Comparison of ENCODE assay signal across 29 cellular contexts in genomic region chr4:187613089-187613839, GRCh38.
"Had no signal": no experiment of that assay in that cellular context is flagged by ENCODE, and none has a peak within 500 bp of the region (broad histone marks: within the 10 kb centered on the region; RNA-seq: fewer than 3 reads in every experiment).

No MANE protein-coding gene starts in this region.

- H3K9me3 ChIP-seq: lower lobe of right lung, mucosa of descending colon, neutrophil, ovary, right atrium auricular region, right lobe of liver, thyroid gland, transverse colon, upper lobe of left lung, vagina had no signal

- H3K4me1 ChIP-seq: lower lobe of right lung, right atrium auricular region, right lobe of liver, thyroid gland, transverse colon, upper lobe of left lung, vagina had no signal

- H3K36me3 Mint-ChIP-seq: naive thymus-derived CD4-positive, alpha-beta T cell; stimulated activated memory B cell treated with anti-CD40 and anti-IgM and Interleukin-4, amounts not matched to agents 10 μg/mL and 1 μg/mL and 100 μg/mL, for 72 hours had no signal

- H3K27me3 Mint-ChIP-seq: naive thymus-derived CD4-positive, alpha-beta T cell; progenitor cell of endocrine pancreas; stimulated activated memory B cell treated with anti-CD40 and anti-IgM and Interleukin-4, amounts not matched to agents 10 μg/mL and 1 μg/mL and 100 μg/mL, for 72 hours; stimulated activated naive CD8-positive, alpha-beta T cell treated with anti-CD3 and anti-CD28 coated beads, Interleukin-15, amount 100 ng/mL, for 72 hours had no signal

- H3K27ac Mint-ChIP-seq: naive thymus-derived CD4-positive, alpha-beta T cell; progenitor cell of endocrine pancreas; stimulated activated memory B cell treated with anti-CD40 and anti-IgM and Interleukin-4, amounts not matched to agents 10 μg/mL and 1 μg/mL and 100 μg/mL, for 72 hours; stimulated activated naive CD8-positive, alpha-beta T cell treated with anti-CD3 and anti-CD28 coated beads, Interleukin-15, amount 100 ng/mL, for 72 hours had no signal

- H3K9me3 Mint-ChIP-seq: nephron; neural crest cell; stimulated activated memory B cell treated with anti-CD40 and anti-IgM and Interleukin-4, amounts not matched to agents 10 μg/mL and 1 μg/mL and 100 μg/mL, for 72 hours; stimulated activated naive CD8-positive, alpha-beta T cell treated with anti-CD3 and anti-CD28 coated beads, Interleukin-15, amount 100 ng/mL, for 72 hours had no signal

- ATAC-seq: left cardiac atrium; left lobe of liver; left ventricle myocardium superior; lower lobe of right lung; mucosa of descending colon; naive thymus-derived CD4-positive, alpha-beta T cell; right lobe of liver; stimulated activated memory B cell treated with anti-CD40 and anti-IgM and Interleukin-4, amounts not matched to agents 10 μg/mL and 1 μg/mL and 100 μg/mL, for 72 hours; stimulated activated naive CD8-positive, alpha-beta T cell treated with anti-CD3 and anti-CD28 coated beads, Interleukin-15, amount 100 ng/mL, for 72 hours had no signal

- H3K36me3 ChIP-seq: lower lobe of right lung, neutrophil, ovary, right atrium auricular region, right lobe of liver, thyroid gland, transverse colon, upper lobe of left lung, vagina had no signal

- H3K4me3 Mint-ChIP-seq: naive thymus-derived CD4-positive, alpha-beta T cell; nephron; neural crest cell; stimulated activated memory B cell treated with anti-CD40 and anti-IgM and Interleukin-4, amounts not matched to agents 10 μg/mL and 1 μg/mL and 100 μg/mL, for 72 hours; stimulated activated naive CD8-positive, alpha-beta T cell treated with anti-CD3 and anti-CD28 coated beads, Interleukin-15, amount 100 ng/mL, for 72 hours had no signal

- DNase-seq: hippocampal formation; left cardiac atrium; left ventricle myocardium superior; lower lobe of right lung; midbrain; mucosa of descending colon; naive thymus-derived CD4-positive, alpha-beta T cell; occipital lobe; ovary; right lobe of liver; stimulated activated CD4-positive, alpha-beta T cell treated with anti-CD3 and anti-CD28 coated beads, Interleukin-1b, Interleukin-23, amount 100 ng/mL, for 48 hours; stimulated activated CD4-positive, alpha-beta T cell treated with anti-CD3 and anti-CD28 coated beads, Interleukin-2, amount 100 ng/mL, for 48 hours; stimulated activated CD4-positive, alpha-beta T cell treated with anti-CD3 and anti-CD28 coated beads, Interleukin-4, amount 100 ng/mL, for 4 hours; stimulated activated CD8-positive, alpha-beta memory T cell treated with anti-CD3 and anti-CD28 coated beads, Interleukin-4, amount 100 ng/mL, for 48 hours; stimulated activated naive CD4-positive, alpha-beta T cell treated with Interleukin-2 at 50 U/mL for 16 hours; stimulated activated naive CD8-positive, alpha-beta T cell treated with anti-CD3 and anti-CD28 coated beads, Interleukin-15, amount 100 ng/mL, for 72 hours; substantia nigra; thyroid gland; transverse colon had no signal

- H3K27ac ChIP-seq: lower lobe of right lung, neutrophil, ovary, right atrium auricular region, right lobe of liver, thyroid gland, transverse colon, upper lobe of left lung, vagina had no signal

- H3K27me3 ChIP-seq: neutrophil, ovary, right atrium auricular region, right lobe of liver, thyroid gland, transverse colon, upper lobe of left lung, vagina had no signal

- H3K4me1 Mint-ChIP-seq: naive thymus-derived CD4-positive, alpha-beta T cell; neural crest cell; stimulated activated memory B cell treated with anti-CD40 and anti-IgM and Interleukin-4, amounts not matched to agents 10 μg/mL and 1 μg/mL and 100 μg/mL, for 72 hours; stimulated activated naive CD8-positive, alpha-beta T cell treated with anti-CD3 and anti-CD28 coated beads, Interleukin-15, amount 100 ng/mL, for 72 hours had no signal

- H3K4me3 ChIP-seq: lower lobe of right lung, mucosa of descending colon, ovary, right atrium auricular region, right lobe of liver, smooth muscle cell, thyroid gland, transverse colon, upper lobe of left lung, vagina had no signal
